1 cellular context compared by ENCODE assay signal in the genomic region with DNA sequence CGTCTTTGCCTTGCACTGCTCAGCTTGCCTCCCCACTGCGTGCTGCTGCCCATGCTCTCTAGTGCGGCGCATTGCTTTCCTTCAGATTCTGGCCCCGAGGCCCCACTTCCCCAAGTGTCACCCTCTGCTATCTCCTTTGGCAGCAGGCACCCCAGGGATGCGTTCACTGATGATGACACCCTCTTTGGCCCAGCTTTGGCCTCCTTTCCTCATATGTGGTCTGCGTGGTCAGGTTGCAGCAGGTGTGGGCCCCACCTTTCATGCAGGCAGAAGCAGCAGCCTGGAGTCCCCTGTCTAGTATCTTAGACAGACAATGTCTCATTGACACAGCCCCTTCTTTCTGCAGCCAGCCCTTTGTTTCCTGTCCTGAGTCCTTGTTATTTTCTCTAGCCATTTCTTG.
A peak's percentile ranks its signal among the peaks of the same experiment; 100 is the strongest.
TF ChIP-seq lines count a peak whose summit lies in the region.

No MANE protein-coding gene starts in this region.

TF ChIP-seq in GM12878, 131 proteins besides CTCF, POLR2A, EP300 and RAD21:
- TF ChIP-seq NR2C2 (IDR thresholded peaks at IDR 0.05; ENCODE audit: borderline replicate concordance, control insufficient read depth, insufficient read length, low read depth): no peak
- TF ChIP-seq, protein P1, sequence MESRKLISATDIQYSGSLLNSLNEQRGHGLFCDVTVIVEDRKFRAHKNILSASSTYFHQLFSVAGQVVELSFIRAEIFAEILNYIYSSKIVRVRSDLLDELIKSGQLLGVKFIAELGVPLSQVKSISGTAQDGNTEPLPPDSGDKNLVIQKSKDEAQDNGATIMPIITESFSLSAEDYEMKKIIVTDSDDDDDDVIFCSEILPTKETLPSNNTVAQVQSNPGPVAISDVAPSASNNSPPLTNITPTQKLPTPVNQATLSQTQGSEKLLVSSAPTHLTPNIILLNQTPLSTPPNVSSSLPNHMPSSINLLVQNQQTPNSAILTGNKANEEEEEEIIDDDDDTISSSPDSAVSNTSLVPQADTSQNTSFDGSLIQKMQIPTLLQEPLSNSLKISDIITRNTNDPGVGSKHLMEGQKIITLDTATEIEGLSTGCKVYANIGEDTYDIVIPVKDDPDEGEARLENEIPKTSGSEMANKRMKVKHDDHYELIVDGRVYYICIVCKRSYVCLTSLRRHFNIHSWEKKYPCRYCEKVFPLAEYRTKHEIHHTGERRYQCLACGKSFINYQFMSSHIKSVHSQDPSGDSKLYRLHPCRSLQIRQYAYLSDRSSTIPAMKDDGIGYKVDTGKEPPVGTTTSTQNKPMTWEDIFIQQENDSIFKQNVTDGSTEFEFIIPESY (IDR thresholded peaks at IDR 0.05): no peak
- TF ChIP-seq TCF12 (IDR thresholded peaks at IDR 0.05; ENCODE audit: low read depth, low read length): 0 out of 2 replicates have a peak, but pooled peaks have one; percentile 12
- TF ChIP-seq, protein P2, sequence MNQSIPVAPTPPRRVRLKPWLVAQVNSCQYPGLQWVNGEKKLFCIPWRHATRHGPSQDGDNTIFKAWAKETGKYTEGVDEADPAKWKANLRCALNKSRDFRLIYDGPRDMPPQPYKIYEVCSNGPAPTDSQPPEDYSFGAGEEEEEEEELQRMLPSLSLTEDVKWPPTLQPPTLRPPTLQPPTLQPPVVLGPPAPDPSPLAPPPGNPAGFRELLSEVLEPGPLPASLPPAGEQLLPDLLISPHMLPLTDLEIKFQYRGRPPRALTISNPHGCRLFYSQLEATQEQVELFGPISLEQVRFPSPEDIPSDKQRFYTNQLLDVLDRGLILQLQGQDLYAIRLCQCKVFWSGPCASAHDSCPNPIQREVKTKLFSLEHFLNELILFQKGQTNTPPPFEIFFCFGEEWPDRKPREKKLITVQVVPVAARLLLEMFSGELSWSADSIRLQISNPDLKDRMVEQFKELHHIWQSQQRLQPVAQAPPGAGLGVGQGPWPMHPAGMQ (IDR thresholded peaks at IDR 0.05; ENCODE audit: borderline replicate concordance): no peak
- TF ChIP-seq, protein P3, sequence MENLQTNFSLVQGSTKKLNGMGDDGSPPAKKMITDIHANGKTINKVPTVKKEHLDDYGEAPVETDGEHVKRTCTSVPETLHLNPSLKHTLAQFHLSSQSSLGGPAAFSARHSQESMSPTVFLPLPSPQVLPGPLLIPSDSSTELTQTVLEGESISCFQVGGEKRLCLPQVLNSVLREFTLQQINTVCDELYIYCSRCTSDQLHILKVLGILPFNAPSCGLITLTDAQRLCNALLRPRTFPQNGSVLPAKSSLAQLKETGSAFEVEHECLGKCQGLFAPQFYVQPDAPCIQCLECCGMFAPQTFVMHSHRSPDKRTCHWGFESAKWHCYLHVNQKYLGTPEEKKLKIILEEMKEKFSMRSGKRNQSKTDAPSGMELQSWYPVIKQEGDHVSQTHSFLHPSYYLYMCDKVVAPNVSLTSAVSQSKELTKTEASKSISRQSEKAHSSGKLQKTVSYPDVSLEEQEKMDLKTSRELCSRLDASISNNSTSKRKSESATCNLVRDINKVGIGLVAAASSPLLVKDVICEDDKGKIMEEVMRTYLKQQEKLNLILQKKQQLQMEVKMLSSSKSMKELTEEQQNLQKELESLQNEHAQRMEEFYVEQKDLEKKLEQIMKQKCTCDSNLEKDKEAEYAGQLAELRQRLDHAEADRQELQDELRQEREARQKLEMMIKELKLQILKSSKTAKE (IDR thresholded peaks at IDR 0.05; ENCODE audit: low read depth, poor library complexity, severe bottlenecking): no peak
- peak; percentile 59 for TF ChIP-seq RUNX3 (IDR thresholded peaks at IDR 0.05; ENCODE audit: low read length)
- no peak for TF ChIP-seq MEF2A (IDR thresholded peaks at IDR 0.05; ENCODE audit: insufficient read depth, low read depth, low read length)
- TF ChIP-seq, protein P4, sequence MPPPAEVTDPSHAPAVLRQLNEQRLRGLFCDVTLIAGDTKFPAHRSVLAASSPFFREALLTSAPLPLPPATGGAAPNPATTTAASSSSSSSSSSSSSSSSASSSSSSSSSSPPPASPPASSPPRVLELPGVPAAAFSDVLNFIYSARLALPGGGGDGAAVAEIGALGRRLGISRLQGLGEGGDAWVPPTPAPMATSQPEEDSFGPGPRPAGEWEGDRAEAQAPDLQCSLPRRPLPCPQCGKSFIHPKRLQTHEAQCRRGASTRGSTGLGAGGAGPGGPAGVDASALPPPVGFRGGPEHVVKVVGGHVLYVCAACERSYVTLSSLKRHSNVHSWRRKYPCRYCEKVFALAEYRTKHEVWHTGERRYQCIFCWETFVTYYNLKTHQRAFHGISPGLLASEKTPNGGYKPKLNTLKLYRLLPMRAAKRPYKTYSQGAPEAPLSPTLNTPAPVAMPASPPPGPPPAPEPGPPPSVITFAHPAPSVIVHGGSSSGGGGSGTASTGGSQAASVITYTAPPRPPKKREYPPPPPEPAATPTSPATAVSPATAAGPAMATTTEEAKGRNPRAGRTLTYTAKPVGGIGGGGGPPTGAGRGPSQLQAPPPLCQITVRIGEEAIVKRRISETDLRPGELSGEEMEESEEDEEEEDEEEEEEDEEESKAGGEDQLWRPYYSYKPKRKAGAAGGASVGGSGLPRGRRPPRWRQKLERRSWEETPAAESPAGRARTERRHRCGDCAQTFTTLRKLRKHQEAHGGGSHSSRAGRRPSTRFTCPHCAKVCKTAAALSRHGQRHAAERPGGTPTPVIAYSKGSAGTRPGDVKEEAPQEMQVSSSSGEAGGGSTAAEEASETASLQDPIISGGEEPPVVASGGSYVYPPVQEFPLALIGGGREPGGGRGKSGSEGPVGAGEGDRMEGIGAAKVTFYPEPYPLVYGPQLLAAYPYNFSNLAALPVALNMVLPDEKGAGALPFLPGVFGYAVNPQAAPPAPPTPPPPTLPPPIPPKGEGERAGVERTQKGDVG (CRISPR knock-in tag; IDR thresholded peaks at IDR 0.05): no peak
- no peak for TF ChIP-seq BMI1 (IDR thresholded peaks at IDR 0.05; ENCODE audit: borderline replicate concordance)
